ENCODE assay signal across 26 cellular contexts in the genomic region with DNA sequence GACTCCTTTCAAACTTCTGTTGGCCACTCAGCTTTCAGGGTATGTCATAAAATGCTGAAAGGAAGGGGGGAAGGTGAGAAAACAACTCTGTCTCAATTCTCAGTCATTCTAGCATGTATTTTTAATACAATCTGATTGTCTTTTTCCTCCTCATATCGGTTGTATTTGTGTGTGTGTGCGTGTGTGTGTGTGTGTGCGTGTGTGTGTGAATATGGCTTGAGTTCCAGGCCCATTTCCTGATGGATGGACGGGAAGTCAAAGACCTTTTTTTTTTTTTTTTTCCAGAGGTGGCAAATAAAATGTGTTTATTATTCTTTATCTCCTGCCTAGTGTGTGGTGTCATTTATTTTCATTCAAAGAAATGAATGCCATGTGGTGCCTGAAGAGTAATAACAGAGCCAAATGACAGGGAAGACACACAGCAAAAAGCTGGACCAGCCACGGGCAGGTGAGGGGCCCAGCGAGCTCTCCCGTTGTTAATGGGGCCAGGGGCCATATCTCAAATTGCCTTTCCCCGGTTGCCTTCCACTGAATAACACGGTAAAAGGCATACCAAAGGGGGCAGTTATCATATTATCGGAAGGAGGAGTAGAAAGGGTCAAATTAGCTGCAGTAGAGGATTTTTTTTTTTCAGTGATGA.
"Had no signal": no experiment of that assay in that cellular context is flagged by ENCODE, and none has a peak within 500 bp of the region (broad histone marks: within the 10 kb centered on the region; RNA-seq: fewer than 3 reads in every experiment).

No MANE protein-coding gene starts in this region.

- H3K4me3 Mint-ChIP-seq: stimulated activated memory B cell treated with anti-CD40 and anti-IgM and Interleukin-4, amounts not matched to agents 10 μg/mL and 1 μg/mL and 100 μg/mL, for 72 hours; stimulated activated naive CD8-positive, alpha-beta T cell treated with anti-CD3 and anti-CD28 coated beads, Interleukin-15, amount 100 ng/mL, for 72 hours had no signal

- DNase-seq: heart right ventricle; kidney glomerular epithelial cell; left cardiac atrium; lower lobe of right lung; mammary epithelial cell; mesenchymal stem cell; occipital lobe; ovary; right lobe of liver; stimulated activated CD4-positive, alpha-beta T cell treated with anti-CD3 and anti-CD28 coated beads, Interleukin-1b, Interleukin-23, amount 100 ng/mL, for 48 hours; stimulated activated CD4-positive, alpha-beta T cell treated with anti-CD3 and anti-CD28 coated beads, Interleukin-2, amount 100 ng/mL, for 48 hours; stimulated activated CD4-positive, alpha-beta T cell treated with anti-CD3 and anti-CD28 coated beads, Interleukin-4, amount 100 ng/mL, for 4 hours; stimulated activated CD8-positive, alpha-beta memory T cell treated with anti-CD3 and anti-CD28 coated beads, Interleukin-4, amount 100 ng/mL, for 48 hours; stimulated activated naive CD4-positive, alpha-beta T cell treated with Interleukin-2 at 50 U/mL for 16 hours; stimulated activated naive CD8-positive, alpha-beta T cell treated with anti-CD3 and anti-CD28 coated beads, Interleukin-15, amount 100 ng/mL, for 72 hours; substantia nigra; transverse colon had no signal

- H3K4me3 ChIP-seq: heart right ventricle, hepatocyte, lower lobe of right lung, ovary, right atrium auricular region, right lobe of liver, smooth muscle cell, transverse colon, upper lobe of left lung had no signal

- H3K27ac Mint-ChIP-seq: progenitor cell of endocrine pancreas; stimulated activated memory B cell treated with anti-CD40 and anti-IgM and Interleukin-4, amounts not matched to agents 10 μg/mL and 1 μg/mL and 100 μg/mL, for 72 hours; stimulated activated naive CD8-positive, alpha-beta T cell treated with anti-CD3 and anti-CD28 coated beads, Interleukin-15, amount 100 ng/mL, for 72 hours had no signal

- H3K36me3 Mint-ChIP-seq: naive thymus-derived CD8-positive, alpha-beta T cell; stimulated activated memory B cell treated with anti-CD40 and anti-IgM and Interleukin-4, amounts not matched to agents 10 μg/mL and 1 μg/mL and 100 μg/mL, for 72 hours had no signal

- H3K9me3 Mint-ChIP-seq: naive thymus-derived CD8-positive, alpha-beta T cell; stimulated activated memory B cell treated with anti-CD40 and anti-IgM and Interleukin-4, amounts not matched to agents 10 μg/mL and 1 μg/mL and 100 μg/mL, for 72 hours; stimulated activated naive CD8-positive, alpha-beta T cell treated with anti-CD3 and anti-CD28 coated beads, Interleukin-15, amount 100 ng/mL, for 72 hours had no signal

- H3K9me3 ChIP-seq: heart right ventricle, lower lobe of right lung, neutrophil, ovary, right atrium auricular region, right lobe of liver, transverse colon, upper lobe of left lung had no signal

- H3K36me3 ChIP-seq: heart right ventricle, lower lobe of right lung, neutrophil, ovary, right atrium auricular region, right lobe of liver, transverse colon, upper lobe of left lung had no signal

- H3K27ac ChIP-seq: heart right ventricle, hepatocyte, lower lobe of right lung, neutrophil, ovary, right atrium auricular region, right lobe of liver, transverse colon, upper lobe of left lung had no signal

- H3K27me3 ChIP-seq: ovary, right atrium auricular region, right lobe of liver had no signal

- ATAC-seq: heart right ventricle; left cardiac atrium; left lobe of liver; lower lobe of right lung; naive thymus-derived CD8-positive, alpha-beta T cell; stimulated activated memory B cell treated with anti-CD40 and anti-IgM and Interleukin-4, amounts not matched to agents 10 μg/mL and 1 μg/mL and 100 μg/mL, for 72 hours had no signal
